Comparison of ENCODE assay signal across 7 cellular contexts in genomic region chr7:2710256-2710655, GRCh38. TPM values are rescaled to one million over a fixed set of nuclear protein-coding genes. Genes with fewer than 3 reads are reported as not detected.
DNase-seq lines count a peak whose midpoint lies in the region; ATAC-seq and TF ChIP-seq lines count a peak whose summit lies in the region.

No MANE protein-coding gene starts in this region.

- no peaks in the 10 kb centered on the region for H3K36me3 ChIP-seq in GM23338 (ENCODE audit: insufficient read depth)

- H3K27me3 ChIP-seq in GM23338 (ENCODE audit: insufficient read depth): no peaks in the 10 kb centered on the region

- peaks cover 41% of the 10 kb centered on the region for H3K4me1 Mint-ChIP-seq in activated T-helper 1 cell treated with anti-CD3 and anti-CD28 coated beads, Interleukin-12 subunit alpha, Interleukin-12 subunit beta, Interleukin-2, Interleukin-4 antibody, amounts not matched to agents 30 ng/mL and 10 ng/mL and 1 ng/mL, durations not matched to agents 14 hours and 24 hours and 36 hours (ENCODE audit: low read depth)
- H3K4me1 Mint-ChIP-seq in GM23338: peaks cover 22% of the 10 kb centered on the region

- H3K79me2 ChIP-seq in GM23338 (replicated peaks; ENCODE audit: insufficient read depth): no peaks in the 10 kb centered on the region

- H2AFZ ChIP-seq in GM23338: no peak overlapping the region

- H3F3A ChIP-seq in GM23338 (replicated peaks; ENCODE audit: low read depth): no peaks in the 10 kb centered on the region

- no peak overlapping the region for H3K4me2 ChIP-seq in GM23338

- H3K4me3 ChIP-seq in GM23338: no peak overlapping the region

- ATAC-seq in GM19452 (IDR thresholded peaks at IDR 0.05; ENCODE audit: unreplicated experiment) (peak; percentile 44), HG03439 (IDR thresholded peaks at IDR 0.05; ENCODE audit: unreplicated experiment) (peak; percentile 47), GM23338 (no peak)

- no peaks in the 10 kb centered on the region for H3K9me3 Mint-ChIP-seq in activated T-helper 1 cell treated with anti-CD3 and anti-CD28 coated beads, Interleukin-12 subunit alpha, Interleukin-12 subunit beta, Interleukin-2, Interleukin-4 antibody, amounts not matched to agents 30 ng/mL and 10 ng/mL and 1 ng/mL, durations not matched to agents 14 hours and 24 hours and 36 hours
- 0 out of 3 replicates have a peak, but pooled peaks cover 2% of the 10 kb centered on the region for H3K9me3 Mint-ChIP-seq in GM23338

- H3K4me1 ChIP-seq in GM23338 (ENCODE audit: insufficient read depth): no peaks in the 10 kb centered on the region

- TF ChIP-seq CTCF in GM23338 (conservative IDR thresholded peaks at IDR 0.05; ENCODE audit: low read depth in 2 of 2): no peak

- H3K27ac ChIP-seq in GM23338 (ENCODE audit: low read depth): no peak overlapping the region

- H3K27me3 Mint-ChIP-seq in activated T-helper 1 cell treated with anti-CD3 and anti-CD28 coated beads, Interleukin-12 subunit alpha, Interleukin-12 subunit beta, Interleukin-2, Interleukin-4 antibody, amounts not matched to agents 30 ng/mL and 10 ng/mL and 1 ng/mL, durations not matched to agents 14 hours and 24 hours and 36 hours (ENCODE audit: insufficient read depth): peaks cover 31% of the 10 kb centered on the region
- peaks cover 17% of the 10 kb centered on the region for H3K27me3 Mint-ChIP-seq in GM23338 (ENCODE audit: insufficient read depth, low read depth, poor library complexity)

- DNase-seq in activated T-helper 1 cell treated with anti-CD3 and anti-CD28 coated beads, Interleukin-12 subunit alpha, Interleukin-12 subunit beta, Interleukin-2, Interleukin-4 antibody, amounts not matched to agents 30 ng/mL and 10 ng/mL and 1 ng/mL, durations not matched to agents 14 hours and 24 hours and 36 hours (ENCODE audit: low spot score): peak; percentile 29
- peak; percentile 76 for DNase-seq in stimulated activated CD8-positive, alpha-beta memory T cell treated with anti-CD3 and anti-CD28 coated beads, Interleukin-4, amount 100 ng/mL, for 48 hours
- no peak for DNase-seq in NCI-H2171 (lab: John Stamatoyannopoulos, UW)
- DNase-seq in GM23338 (ENCODE audit: low spot score): no peak
- DNase-seq in SHP77 treated with DMSO at 0.1 percent for 48 hours (lab: John Stamatoyannopoulos, UW): no peak

- H3K4me3 Mint-ChIP-seq in activated T-helper 1 cell treated with anti-CD3 and anti-CD28 coated beads, Interleukin-12 subunit alpha, Interleukin-12 subunit beta, Interleukin-2, Interleukin-4 antibody, amounts not matched to agents 30 ng/mL and 10 ng/mL and 1 ng/mL, durations not matched to agents 14 hours and 24 hours and 36 hours: peak overlapping the region; percentile 26
- H3K4me3 Mint-ChIP-seq in GM23338: no peak overlapping the region

- intact Hi-C loops in activated T-helper 1 cell treated with anti-CD3 and anti-CD28 coated beads, Interleukin-12 subunit alpha, Interleukin-12 subunit beta, Interleukin-2, Interleukin-4 antibody, amounts not matched to agents 30 ng/mL and 10 ng/mL and 1 ng/mL, durations not matched to agents 14 hours and 24 hours and 36 hours (cut with micrococcal nuclease): no loop called here

- no peaks in the 10 kb centered on the region for H3K9me2 ChIP-seq in GM23338 (ENCODE audit: insufficient read depth)

- no peaks in the 10 kb centered on the region; the same call in 1 of the 2 replicates for H4K20me1 ChIP-seq in GM23338 (replicated peaks; ENCODE audit: insufficient read depth)

- peaks cover 11% of the 10 kb centered on the region for H3K36me3 Mint-ChIP-seq in activated T-helper 1 cell treated with anti-CD3 and anti-CD28 coated beads, Interleukin-12 subunit alpha, Interleukin-12 subunit beta, Interleukin-2, Interleukin-4 antibody, amounts not matched to agents 30 ng/mL and 10 ng/mL and 1 ng/mL, durations not matched to agents 14 hours and 24 hours and 36 hours (ENCODE audit: low read depth)
- peaks cover 19% of the 10 kb centered on the region for H3K36me3 Mint-ChIP-seq in GM23338 (ENCODE audit: low read depth)

- H3K27ac Mint-ChIP-seq in activated T-helper 1 cell treated with anti-CD3 and anti-CD28 coated beads, Interleukin-12 subunit alpha, Interleukin-12 subunit beta, Interleukin-2, Interleukin-4 antibody, amounts not matched to agents 30 ng/mL and 10 ng/mL and 1 ng/mL, durations not matched to agents 14 hours and 24 hours and 36 hours: no peak overlapping the region
- no peak overlapping the region for H3K27ac Mint-ChIP-seq in GM23338

TF ChIP-seq in GM23338, 12 proteins besides CTCF, POLR2A, EP300 and RAD21:
- no peak for TF ChIP-seq ZNF114 (CRISPR knock-in tag; IDR thresholded peaks at IDR 0.05)
- no peak for TF ChIP-seq JUNB (IDR thresholded peaks at IDR 0.05; ENCODE audit: unreplicated experiment)
- TF ChIP-seq NANOG (IDR thresholded peaks at IDR 0.05; ENCODE audit: borderline replicate concordance): no peak
- TF ChIP-seq ZNF331 (CRISPR knock-in tag; IDR thresholded peaks at IDR 0.05; ENCODE audit: low read depth): no peak
- no peak for TF ChIP-seq CREB1 (CRISPR knock-in tag; IDR thresholded peaks at IDR 0.05; ENCODE audit: low read depth)
- no peak for TF ChIP-seq REST (IDR thresholded peaks at IDR 0.05; ENCODE audit: unreplicated experiment)
- TF ChIP-seq EZH2phosphoT487 (IDR thresholded peaks at IDR 0.05; ENCODE audit: unreplicated experiment): no peak
- no peak for TF ChIP-seq EZH2 (IDR thresholded peaks at IDR 0.05; ENCODE audit: low read depth, unreplicated experiment)
TF ChIP-seq in GM23338: peak in this region for 0.

RNA-seq across cellular contexts. Expression of gene AMZ1, which starts 22.3 kb away (rescaled TPM):
- total RNA-seq in activated T-helper 1 cell treated with anti-CD3 and anti-CD28 coated beads, Interleukin-12 subunit alpha, Interleukin-12 subunit beta, Interleukin-2, Interleukin-4 antibody, amounts not matched to agents 30 ng/mL and 10 ng/mL and 1 ng/mL, durations not matched to agents 14 hours and 24 hours and 36 hours: 0.05 TPM in 1 of 2 replicates, not detected in the other
- total RNA-seq in GM23338 (2014; rRNA removed; shearing (Covaris generic)): 0.73 and 1.6 TPM in 2 replicates
- 2.0 and 4.5 TPM in 2 replicates for polyA plus RNA-seq in GM23338 (2016; fragmentation: Nextera tagmentation; extraction: Ambion mirVana)

Comparison
In these comparisons a context has a peak if more than half of its experiments do, and no peak if none do; other contexts are left out.
1. DNase-seq: peak in activated T-helper 1 cell treated with anti-CD3 and anti-CD28 coated beads, Interleukin-12 subunit alpha, Interleukin-12 subunit beta, Interleukin-2, Interleukin-4 antibody, amounts not matched to agents 30 ng/mL and 10 ng/mL and 1 ng/mL, durations not matched to agents 14 hours and 24 hours and 36 hours (single experiment) and stimulated activated CD8-positive, alpha-beta memory T cell treated with anti-CD3 and anti-CD28 coated beads, Interleukin-4, amount 100 ng/mL, for 48 hours (single experiment); none in NCI-H2171 (single experiment), GM23338 (single experiment) and SHP77 treated with DMSO at 0.1 percent for 48 hours (single experiment).